Comparison of ENCODE assay signal across 37 cellular contexts in genomic region chr9:95365766-95366165, GRCh38.
"Had no signal": no experiment of that assay in that cellular context is flagged by ENCODE, and none has a peak within 500 bp of the region (broad histone marks: within the 10 kb centered on the region; RNA-seq: fewer than 3 reads in every experiment).

No MANE protein-coding gene starts in this region.

- H3K4me1 ChIP-seq: adrenal gland, foreskin keratinocyte had no signal

- H3K36me3 ChIP-seq: adrenal gland, esophagus muscularis mucosa, gastrocnemius medialis, heart left ventricle, WERI-Rb-1 had no signal

- H3K4me1 Mint-ChIP-seq: activated CD4-positive, alpha-beta T cell treated with anti-CD3 and anti-CD28 coated beads for 36 hours; activated CD4-positive, alpha-beta T cell treated with anti-CD3 and anti-CD28 coated beads, Interleukin-2, amount 10 ng/mL, durations not matched to agents 24 days and 14 days; activated CD8-positive, alpha-beta memory T cell treated with anti-CD3 and anti-CD28 coated beads, Interleukin-2, amount 10 ng/mL, durations not matched to agents 7 days and 5 days; activated naive CD4-positive, alpha-beta T cell treated with anti-CD3 and anti-CD28 coated beads, Interleukin-2, amount 50 U/mL, for 24 hours; activated naive CD8-positive, alpha-beta T cell treated with anti-CD3 and anti-CD28 coated beads, Interleukin-2, amount 50 U/mL, for 24 hours had no signal

- H3K4me3 Mint-ChIP-seq: activated CD4-positive, alpha-beta memory T cell treated with anti-CD3 and anti-CD28 coated beads for 36 hours; activated CD4-positive, alpha-beta T cell treated with anti-CD3 and anti-CD28 coated beads for 36 hours; activated CD4-positive, alpha-beta T cell treated with anti-CD3 and anti-CD28 coated beads, Interleukin-2, amount 10 ng/mL, durations not matched to agents 24 days and 14 days; activated CD8-positive, alpha-beta memory T cell treated with anti-CD3 and anti-CD28 coated beads, Interleukin-2, amount 10 ng/mL, durations not matched to agents 7 days and 5 days; activated CD8-positive, alpha-beta T cell treated with anti-CD3 and anti-CD28 coated beads, Interleukin-2, amount 10 ng/mL, durations not matched to agents 7 days and 5 days; activated naive CD4-positive, alpha-beta T cell treated with anti-CD3 and anti-CD28 coated beads for 36 hours; activated naive CD4-positive, alpha-beta T cell treated with anti-CD3 and anti-CD28 coated beads, Interleukin-2, amount 50 U/mL, for 24 hours; activated naive CD8-positive, alpha-beta T cell treated with anti-CD3 and anti-CD28 coated beads for 36 hours; activated naive CD8-positive, alpha-beta T cell treated with anti-CD3 and anti-CD28 coated beads, Interleukin-2, amount 50 U/mL, for 24 hours; activated T-helper 1 cell treated with anti-CD3 and anti-CD28 coated beads, Interleukin-12 subunit alpha, Interleukin-12 subunit beta, Interleukin-2, Interleukin-4 antibody, amounts not matched to agents 30 ng/mL and 10 ng/mL and 1 ng/mL, durations not matched to agents 14 hours and 24 hours and 36 hours; effector memory CD8-positive, alpha-beta T cell; T-helper 17 cell; T-helper 2 cell treated with Interferon-gamma antibody and Interleukin-4, amounts not matched to agents 5 μg/mL and 100 μg/mL, for 36 hours had no signal

- H3K27me3 ChIP-seq: body of pancreas, esophagus muscularis mucosa, gastrocnemius medialis had no signal

- H3K27ac ChIP-seq: adrenal gland, body of pancreas, esophagus muscularis mucosa, foreskin keratinocyte, gastrocnemius medialis, heart left ventricle, WERI-Rb-1 had no signal

- H3K36me3 Mint-ChIP-seq: activated CD4-positive, alpha-beta memory T cell treated with anti-CD3 and anti-CD28 coated beads for 36 hours; activated CD8-positive, alpha-beta memory T cell treated with anti-CD3 and anti-CD28 coated beads, Interleukin-2, amount 10 ng/mL, durations not matched to agents 7 days and 5 days; activated naive CD4-positive, alpha-beta T cell treated with anti-CD3 and anti-CD28 coated beads, Interleukin-2, amount 50 U/mL, for 24 hours; activated naive CD8-positive, alpha-beta T cell treated with anti-CD3 and anti-CD28 coated beads for 36 hours had no signal

- FAIRE-seq: colon had no signal

- H3K9me3 Mint-ChIP-seq: activated CD4-positive, alpha-beta memory T cell treated with anti-CD3 and anti-CD28 coated beads for 36 hours; activated CD4-positive, alpha-beta T cell treated with anti-CD3 and anti-CD28 coated beads, Interleukin-2, amount 10 ng/mL, durations not matched to agents 24 days and 14 days; activated naive CD4-positive, alpha-beta T cell treated with anti-CD3 and anti-CD28 coated beads for 36 hours; activated naive CD4-positive, alpha-beta T cell treated with anti-CD3 and anti-CD28 coated beads, Interleukin-2, amount 50 U/mL, for 24 hours; activated naive CD8-positive, alpha-beta T cell treated with anti-CD3 and anti-CD28 coated beads for 36 hours; activated naive CD8-positive, alpha-beta T cell treated with anti-CD3 and anti-CD28 coated beads, Interleukin-2, amount 50 U/mL, for 24 hours; activated T-helper 1 cell treated with anti-CD3 and anti-CD28 coated beads, Interleukin-12 subunit alpha, Interleukin-12 subunit beta, Interleukin-2, Interleukin-4 antibody, amounts not matched to agents 30 ng/mL and 10 ng/mL and 1 ng/mL, durations not matched to agents 14 hours and 24 hours and 36 hours; activated T-helper 2 cell treated with anti-CD3 and anti-CD28 coated beads, Interferon-gamma antibody, Interleukin-2, Interleukin-4, amounts not matched to agents 10 μg/mL and 5 μg/mL and 100 μg/mL, durations not matched to agents 14 hours and 24 hours and 36 hours; effector memory CD8-positive, alpha-beta T cell; T-helper 2 cell treated with Interferon-gamma antibody and Interleukin-4, amounts not matched to agents 5 μg/mL and 100 μg/mL, for 36 hours had no signal

- H3K9me3 ChIP-seq: adrenal gland, body of pancreas, esophagus muscularis mucosa, gastrocnemius medialis, heart left ventricle had no signal

- H3K4me3 ChIP-seq: adrenal gland, body of pancreas, esophagus muscularis mucosa, gastrocnemius medialis, heart left ventricle had no signal

- DNase-seq: activated CD4-positive, alpha-beta memory T cell treated with anti-CD3 and anti-CD28 coated beads for 36 hours; activated CD4-positive, alpha-beta T cell treated with anti-CD3 and anti-CD28 coated beads for 36 hours; activated CD4-positive, alpha-beta T cell treated with anti-CD3 and anti-CD28 coated beads, Interleukin-2, amount 10 ng/mL, durations not matched to agents 24 days and 14 days; activated CD4-positive, CD25-positive, alpha-beta regulatory T cell; activated CD4-positive, CD25-positive, alpha-beta regulatory T cell treated with anti-CD3 and anti-CD28 coated beads, Interleukin-2, amount 50 U/mL, for 72 hours; activated CD8-positive, alpha-beta memory T cell treated with anti-CD3 and anti-CD28 coated beads, Interleukin-2, amount 10 ng/mL, durations not matched to agents 7 days and 5 days; activated CD8-positive, alpha-beta memory T cell treated with anti-CD3 and anti-CD28 coated beads, Interleukin-2, amount 50 U/mL, for 4 hours; activated CD8-positive, alpha-beta T cell treated with anti-CD3 and anti-CD28 coated beads, Interleukin-2, amount 10 ng/mL, durations not matched to agents 7 days and 5 days; activated effector memory CD4-positive, alpha-beta T cell treated with anti-CD3 and anti-CD28 coated beads, Interleukin-2, amount 50 U/mL, for 16 hours; activated naive CD4-positive, alpha-beta T cell treated with anti-CD3 and anti-CD28 coated beads for 36 hours; activated naive CD8-positive, alpha-beta T cell treated with anti-CD3 and anti-CD28 coated beads for 36 hours; activated naive CD8-positive, alpha-beta T cell treated with anti-CD3 and anti-CD28 coated beads, Interleukin-2, amount 50 U/mL, for 24 hours; activated T-cell treated with anti-CD3 and anti-CD28 coated beads, Interleukin-2, amount 50 U/mL, for 1 hour; activated T-cell treated with anti-CD3 and anti-CD28 coated beads, Interleukin-2, amount 50 U/mL, for 48 hours; adrenal gland; amygdala; aorta; body of pancreas; caudate nucleus; cortex of kidney; dermis blood vessel endothelial cell; effector CD4-positive, alpha-beta T cell; effector memory CD8-positive, alpha-beta T cell; erythroblast; foreskin keratinocyte; gastrocnemius medialis; glutamatergic neuron; heart left ventricle; T-helper 17 cell; T1000; WERI-Rb-1 had no signal

- ATAC-seq: activated CD4-positive, alpha-beta T cell treated with anti-CD3 and anti-CD28 coated beads for 36 hours; activated CD8-positive, alpha-beta memory T cell treated with anti-CD3 and anti-CD28 coated beads, Interleukin-2, amount 10 ng/mL, durations not matched to agents 7 days and 5 days; activated CD8-positive, alpha-beta T cell treated with anti-CD3 and anti-CD28 coated beads, Interleukin-2, amount 10 ng/mL, durations not matched to agents 7 days and 5 days; activated naive CD8-positive, alpha-beta T cell treated with anti-CD3 and anti-CD28 coated beads, Interleukin-2, amount 50 U/mL, for 24 hours; body of pancreas; effector memory CD8-positive, alpha-beta T cell; foreskin keratinocyte; gastrocnemius medialis; heart left ventricle; T-helper 17 cell had no signal

- H3K27ac Mint-ChIP-seq: activated CD4-positive, alpha-beta memory T cell treated with anti-CD3 and anti-CD28 coated beads for 36 hours; activated CD4-positive, alpha-beta T cell treated with anti-CD3 and anti-CD28 coated beads for 36 hours; activated CD4-positive, alpha-beta T cell treated with anti-CD3 and anti-CD28 coated beads, Interleukin-2, amount 10 ng/mL, durations not matched to agents 24 days and 14 days; activated CD8-positive, alpha-beta memory T cell treated with anti-CD3 and anti-CD28 coated beads, Interleukin-2, amount 10 ng/mL, durations not matched to agents 7 days and 5 days; activated CD8-positive, alpha-beta T cell treated with anti-CD3 and anti-CD28 coated beads, Interleukin-2, amount 10 ng/mL, durations not matched to agents 7 days and 5 days; activated naive CD4-positive, alpha-beta T cell treated with anti-CD3 and anti-CD28 coated beads for 36 hours; activated naive CD4-positive, alpha-beta T cell treated with anti-CD3 and anti-CD28 coated beads, Interleukin-2, amount 50 U/mL, for 24 hours; activated naive CD8-positive, alpha-beta T cell treated with anti-CD3 and anti-CD28 coated beads for 36 hours; activated naive CD8-positive, alpha-beta T cell treated with anti-CD3 and anti-CD28 coated beads, Interleukin-2, amount 50 U/mL, for 24 hours; activated T-helper 1 cell treated with anti-CD3 and anti-CD28 coated beads, Interleukin-12 subunit alpha, Interleukin-12 subunit beta, Interleukin-2, Interleukin-4 antibody, amounts not matched to agents 30 ng/mL and 10 ng/mL and 1 ng/mL, durations not matched to agents 14 hours and 24 hours and 36 hours; activated T-helper 2 cell treated with anti-CD3 and anti-CD28 coated beads, Interferon-gamma antibody, Interleukin-2, Interleukin-4, amounts not matched to agents 10 μg/mL and 5 μg/mL and 100 μg/mL, durations not matched to agents 14 hours and 24 hours and 36 hours; effector memory CD8-positive, alpha-beta T cell; T-helper 17 cell; T-helper 2 cell treated with Interferon-gamma antibody and Interleukin-4, amounts not matched to agents 5 μg/mL and 100 μg/mL, for 36 hours had no signal
